In the genomic region with DNA sequence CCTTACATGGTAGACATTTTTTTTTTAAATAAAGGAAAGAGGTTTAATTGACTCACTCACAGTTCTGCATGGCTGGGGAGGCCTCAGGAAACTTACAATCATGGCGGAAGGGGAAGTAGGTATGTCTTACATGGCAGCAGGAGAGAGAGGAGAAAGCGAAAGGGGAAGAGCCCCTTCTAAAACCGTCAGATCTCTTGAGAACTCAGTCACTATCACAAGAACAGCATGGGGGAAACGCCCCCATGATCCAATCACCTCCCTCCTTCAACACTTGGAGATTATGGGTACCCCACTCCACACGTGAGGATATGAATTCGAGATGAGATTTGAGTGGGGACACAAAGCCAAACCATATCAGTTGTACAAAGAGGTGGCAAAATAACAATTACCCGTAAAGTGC, we compare ENCODE assay signal across 18 cellular contexts.
"Had no signal": no experiment of that assay in that cellular context is flagged by ENCODE, and none has a peak within 500 bp of the region (broad histone marks: within the 10 kb centered on the region; RNA-seq: fewer than 3 reads in every experiment).

No MANE protein-coding gene starts in this region.

- H3K36me3 ChIP-seq: brain microvascular endothelial cell, thyroid gland, uterus had no signal

- H3K4me1 ChIP-seq: parathyroid adenoma, thyroid gland, uterus had no signal

- H3K4me2 ChIP-seq: hepatocyte had no signal

- H3K9me3 ChIP-seq: thyroid gland, uterus had no signal

- DNase-seq: activated CD4-positive, alpha-beta memory T cell treated with anti-CD3 and anti-CD28 coated beads for 36 hours; activated CD4-positive, CD25-positive, alpha-beta regulatory T cell treated with anti-CD3 and anti-CD28 coated beads, Interleukin-2, amount 50 U/mL, for 72 hours; activated gamma-delta T cell; activated T-cell treated with anti-CD3 and anti-CD28 coated beads, Interleukin-2, amount 50 U/mL, for 48 hours; brain microvascular endothelial cell; cerebellar nuclear complex; dermis blood vessel endothelial cell; endodermal cell; erythroblast; kidney; left ventricle myocardium superior; mesendoderm; retina; stimulated activated CD4-positive, alpha-beta T cell treated with anti-CD3 and anti-CD28 coated beads, Interleukin-15, amount 100 ng/mL, for 24 hours; thyroid gland; uterus had no signal

- H3K9ac ChIP-seq: parathyroid adenoma had no signal

- H2AFZ ChIP-seq: hepatocyte, parathyroid adenoma had no signal

- H3K27ac ChIP-seq: brain microvascular endothelial cell, hepatocyte, parathyroid adenoma, thyroid gland, uterus had no signal

- FAIRE-seq: kidney had no signal

- ATAC-seq: left ventricle myocardium superior had no signal

- H3K27me3 ChIP-seq: brain microvascular endothelial cell, hepatocyte, thyroid gland, uterus had no signal

- H3K4me3 ChIP-seq: hepatocyte, thyroid gland, uterus had no signal

- H3K79me2 ChIP-seq: hepatocyte, parathyroid adenoma had no signal
